In the genomic region with DNA sequence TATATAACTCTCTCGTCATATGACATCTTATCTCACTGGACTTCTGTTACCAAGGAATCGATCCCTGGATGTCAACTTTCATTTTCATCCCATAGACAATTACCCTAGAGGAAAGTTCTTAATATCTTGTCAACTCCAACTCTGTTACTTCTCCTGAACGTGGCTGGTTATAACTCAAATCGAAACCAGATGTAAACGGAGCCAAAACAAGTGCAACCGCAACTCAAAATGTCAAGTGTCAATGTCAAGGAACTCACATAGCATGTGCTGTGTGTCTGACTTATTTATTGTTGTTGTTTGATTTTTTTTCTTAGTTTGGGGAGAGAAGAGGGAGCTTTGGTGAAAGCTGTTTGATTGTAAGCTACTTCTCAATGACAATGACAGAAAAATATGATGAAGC, we compare ENCODE assay signal across 24 cellular contexts.
DNase-seq lines count a peak whose midpoint lies in the region; ATAC-seq, FAIRE-seq and TF ChIP-seq lines count a peak whose summit lies in the region.
"Had no signal": no experiment of that assay in that cellular context is flagged by ENCODE, and none has a peak within 500 bp of the region (broad histone marks: within the 10 kb centered on the region; RNA-seq: fewer than 3 reads in every experiment).

No MANE protein-coding gene starts in this region.

- H3K9ac ChIP-seq in MM.1S (ENCODE audit: low read length) (no peak overlapping the region), K562 (ENCODE audit: insufficient read depth in 1 of 2, low read depth in 2 of 2, low read length in 2 of 2) (no peak overlapping the region)

- no peak overlapping the region for H2AFZ ChIP-seq in MM.1S (ENCODE audit: low read length)
- H2AFZ ChIP-seq in K562 (ENCODE audit: low read depth, low read length), result no peak overlapping the region

- in situ Hi-C loops in K562 (cut with MboI), result no loop called here

- no TSS peak for BruUV-seq in K562 (replicated peaks; lab: Mats Ljungman, UMichigan)

- 26% methylated on average over 6 of the region's 6 CpGs for WGBS in K562 (ENCODE audit: insufficient coverage, low coverage, missing lambda C conversion rate)

- H3K9me1 ChIP-seq in K562 (ENCODE audit: control insufficient read depth, insufficient read depth, low read length), result no peaks in the 10 kb centered on the region

- H3K27me3 ChIP-seq in BE2C, result no peaks in the 10 kb centered on the region
- H3K27me3 ChIP-seq in MM.1S (replicated peaks; ENCODE audit: insufficient read depth, low read length), result no peaks in the 10 kb centered on the region
- no peaks in the 10 kb centered on the region for H3K27me3 ChIP-seq in K562 (ENCODE audit: control insufficient read depth in 2 of 2, insufficient read depth in 2 of 2, low read length in 2 of 2)
- H3K27me3 ChIP-seq: breast epithelium had no signal

- ATAC-seq in GM21529 (IDR thresholded peaks at IDR 0.05; ENCODE audit: unreplicated experiment) (peak; percentile 58), K562 (no peak; the same call in 2 of the 3 replicates), HG02884 (IDR thresholded peaks at IDR 0.05; ENCODE audit: unreplicated experiment) (no peak), HG03457 (IDR thresholded peaks at IDR 0.05; ENCODE audit: unreplicated experiment) (no peak), left lobe of liver (no peak)
- ATAC-seq: left ventricle myocardium superior; stimulated activated naive B cell treated with anti-CD40 and anti-IgM and Interleukin-4, amounts not matched to agents 10 μg/mL and 1 μg/mL and 100 μg/mL, for 72 hours had no signal

- H3K4me3 ChIP-seq in BE2C (ENCODE audit: low read depth, low read length), result peak overlapping the region; percentile 43
- no peak overlapping the region for H3K4me3 ChIP-seq in MM.1S (ENCODE audit: low read length)
- H3K4me3 ChIP-seq in K562, result no peak overlapping the region
- H3K4me3 ChIP-seq: breast epithelium, thoracic aorta had no signal

- DNase-seq in BE2C, result no peak
- DNase-seq in MM.1S, result peak; percentile 44
- no peak for DNase-seq in K562 (ENCODE audit: extremely low read depth in 1 of 4, low spot score in 3 of 4)
- no peak for DNase-seq in left lobe of liver (ENCODE audit: low spot score)
- no peak for DNase-seq in DMS53 (lab: John Stamatoyannopoulos, UW)
- DNase-seq: activated CD4-positive, alpha-beta T cell treated with anti-CD3 and anti-CD28 coated beads for 48 hours; activated CD8-positive, alpha-beta memory T cell treated with anti-CD3 and anti-CD28 coated beads, Interleukin-2, amount 50 U/mL, for 4 hours; activated effector memory CD4-positive, alpha-beta T cell treated with Interleukin-2 at 50 U/mL for 16 hours; GF-D8; HCEC 1CT; immature natural killer cell; KBM-7; left ventricle myocardium superior; NCI-H1105 treated with DMSO at 0.1 percent for 48 hours; NCI-H2107; Right ventricle myocardium superior; stimulated activated CD4-positive, alpha-beta T cell treated with anti-CD3 and anti-CD28 coated beads, Interleukin-1b, Interleukin-23, amount 100 ng/mL, for 48 hours; stimulated activated naive B cell treated with anti-CD40 and anti-IgM and Interleukin-4, amounts not matched to agents 10 μg/mL and 1 μg/mL and 100 μg/mL, for 72 hours had no signal

- H3K27ac ChIP-seq in MM.1S (ENCODE audit: low read length), result no peak overlapping the region
- no peak overlapping the region for H3K27ac ChIP-seq in K562 (ENCODE audit: extremely low read depth, low read depth, low read length)
- H3K27ac ChIP-seq: breast epithelium, thoracic aorta had no signal

- H3K36me3 ChIP-seq in BE2C (no peaks in the 10 kb centered on the region), MM.1S (replicated peaks; ENCODE audit: insufficient read depth, low read length) (no peaks in the 10 kb centered on the region), K562 (ENCODE audit: control insufficient read depth, insufficient read depth, low read length) (no peaks in the 10 kb centered on the region)
- H3K36me3 ChIP-seq: breast epithelium, thoracic aorta had no signal

- FAIRE-seq in K562 (lab: Jason Lieb, UNC), result no peak
- FAIRE-seq: GM12891 had no signal

- H3K4me2 ChIP-seq in MM.1S (ENCODE audit: low read depth, low read length) (0 out of 2 replicates have a peak overlapping the region, but pooled peaks have one; percentile 1), K562 (ENCODE audit: insufficient read depth, low read length) (peak overlapping the region; percentile 32)

- peaks cover 15% of the 10 kb centered on the region for H3K4me1 ChIP-seq in BE2C
- no peaks in the 10 kb centered on the region for H3K4me1 ChIP-seq in MM.1S (ENCODE audit: low read length)
- H3K4me1 ChIP-seq in K562 (replicated peaks in 1 of 2; ENCODE audit: control insufficient read depth in 2 of 2, insufficient read depth in 2 of 2, low read length in 2 of 2), result peaks cover 0 to 3% of the 10 kb centered on the region in 2 experiments; a peak in 1 of 5 replicates
- H3K4me1 ChIP-seq: breast epithelium had no signal

- CTCF ChIA-PET in K562 (lab: Yijun Ruan, JAX; ENCODE audit: low intra/inter-chr PET ratio), result no interaction called here

- H3F3A ChIP-seq in MM.1S (ENCODE audit: insufficient read depth, low read length), result no peaks in the 10 kb centered on the region

- TF ChIP-seq RAD21 in K562 (CRISPR knock-in tag; conservative IDR thresholded peaks at IDR 0.05 in 1 of 2, IDR thresholded peaks at IDR 0.05 in 1 of 2), result no peak

- POLR2A ChIA-PET in K562 (lab: Yijun Ruan, JAX), result interaction anchor here (0.6 to 1.0 kb wide), 2 partner anchors 10 to 1470 kb away, joined by 3 to 4 read pairs; no protein-coding TSS in a partner anchor

- TF ChIP-seq POLR2A in K562 (conservative IDR thresholded peaks at IDR 0.05), result no peak

- H4K20me1 ChIP-seq in MM.1S (ENCODE audit: insufficient read depth, low read length) (no peaks in the 10 kb centered on the region), K562 (replicated peaks; ENCODE audit: control insufficient read depth, insufficient read depth, low read length) (0 out of 2 replicates have a peak, but pooled peaks cover 3% of the 10 kb centered on the region)

- intact Hi-C loops in K562 (cut with micrococcal nuclease), result no loop called here

- H3K9me2 ChIP-seq in MM.1S (replicated peaks; ENCODE audit: insufficient read depth, low read length), result no peaks in the 10 kb centered on the region

- TF ChIP-seq CTCF in BE2C (IDR thresholded peaks at IDR 0.05; ENCODE audit: low read depth, low read length) (no peak), MM.1S (IDR thresholded peaks at IDR 0.05; ENCODE audit: low read length) (no peak), K562 (IDR thresholded peaks at IDR 0.05 in 2 of 3, conservative IDR thresholded peaks at IDR 0.05 in 1 of 3; ENCODE audit: insufficient read depth in 2 of 3, low read depth in 1 of 3, low read length in 3 of 3) (no peak)

- no peaks in the 10 kb centered on the region for H3K79me2 ChIP-seq in MM.1S (ENCODE audit: low read length)
- peaks cover 55% of the 10 kb centered on the region; the same call in 2 of the 3 replicates for H3K79me2 ChIP-seq in K562 (ENCODE audit: control insufficient read depth, insufficient read depth, low read length)

- H3K9me3 ChIP-seq in BE2C (no peaks in the 10 kb centered on the region), MM.1S (replicated peaks; ENCODE audit: insufficient read depth, low read length) (no peaks in the 10 kb centered on the region), K562 (replicated peaks; ENCODE audit: control insufficient read depth, insufficient read depth, low read depth, low read length) (no peaks in the 10 kb centered on the region)
- H3K9me3 ChIP-seq: breast epithelium, thoracic aorta had no signal

- no peak for TF ChIP-seq EP300 in K562 (IDR thresholded peaks at IDR 0.05; ENCODE audit: low read length)

TF ChIP-seq in K562, 482 proteins besides CTCF, POLR2A, EP300 and RAD21 (continues in another document):
- TF ChIP-seq, protein P1, sequence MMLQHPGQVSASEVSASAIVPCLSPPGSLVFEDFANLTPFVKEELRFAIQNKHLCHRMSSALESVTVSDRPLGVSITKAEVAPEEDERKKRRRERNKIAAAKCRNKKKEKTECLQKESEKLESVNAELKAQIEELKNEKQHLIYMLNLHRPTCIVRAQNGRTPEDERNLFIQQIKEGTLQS (IDR thresholded peaks at IDR 0.05), result no peak
- TF ChIP-seq, protein P1 (CRISPR knock-in tag; conservative IDR thresholded peaks at IDR 0.05), result no peak
- TF ChIP-seq ARNT (IDR thresholded peaks at IDR 0.05) (no peak), NFRKB (IDR thresholded peaks at IDR 0.05; ENCODE audit: low read depth) (no peak), NFE2L1 (tag; IDR thresholded peaks at IDR 0.05; ENCODE audit: borderline replicate concordance, low read depth) (no peak), MEIS2 (IDR thresholded peaks at IDR 0.05; ENCODE audit: partially characterized antibody) (peak; percentile 35), NR4A1 (CRISPR knock-in tag; IDR thresholded peaks at IDR 0.05) (no peak), NR4A1 (tag; IDR thresholded peaks at IDR 0.05) (no peak), LEF1 (IDR thresholded peaks at IDR 0.05) (no peak)
